Comparison of ENCODE assay signal across 1 cellular context in genomic region chr13:94610475-94610874, GRCh38.
TF ChIP-seq lines count a peak whose summit lies in the region.

No MANE protein-coding gene starts in this region.

TF ChIP-seq in HEK293, 187 proteins besides CTCF, POLR2A, EP300 and RAD21 (continued from another document):
- no peak for TF ChIP-seq ZNF513 (tag by site-specific recombination; IDR thresholded peaks at IDR 0.05)
- no peak for TF ChIP-seq REST (tag by site-specific recombination; IDR thresholded peaks at IDR 0.05)
- no peak for TF ChIP-seq ZSCAN18 (tag by site-specific recombination; IDR thresholded peaks at IDR 0.05)
